17 cellular contexts compared by ENCODE assay signal in the genomic region with DNA sequence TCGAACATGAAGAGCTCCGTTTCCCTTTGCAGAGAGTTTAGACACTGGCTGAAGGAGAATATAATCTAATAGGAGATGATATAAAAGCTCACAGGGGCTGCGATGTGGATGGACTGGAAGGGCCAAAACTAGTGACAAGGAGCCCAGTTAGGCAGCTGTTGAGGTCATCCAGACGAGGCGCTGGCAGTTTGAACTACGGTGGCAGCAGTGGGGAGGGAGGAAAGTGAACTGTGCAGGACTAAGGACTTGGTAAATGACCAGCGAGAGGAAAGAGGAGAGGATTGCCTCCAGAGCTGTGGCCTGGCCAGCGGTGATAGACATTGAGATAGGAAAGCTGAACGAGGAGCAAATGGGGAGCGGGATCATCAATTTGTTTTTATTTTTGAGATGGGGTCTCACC. TPM values are rescaled to one million over a fixed set of nuclear protein-coding genes. Genes with fewer than 3 reads are reported as not detected.
DNase-seq lines count a peak whose midpoint lies in the region; ATAC-seq, FAIRE-seq and TF ChIP-seq lines count a peak whose summit lies in the region.
"Had no signal": no experiment of that assay in that cellular context is flagged by ENCODE, and none has a peak within 500 bp of the region (broad histone marks: within the 10 kb centered on the region; RNA-seq: fewer than 3 reads in every experiment).

No MANE protein-coding gene starts in this region.

- H3K27ac Mint-ChIP-seq in activated naive CD4-positive, alpha-beta T cell treated with anti-CD3 and anti-CD28 coated beads, Interleukin-2, amount 50 U/mL, for 24 hours, result peak overlapping the region; percentile 3

- H3K27ac ChIP-seq in Panc1 (ENCODE audit: low read length) (no peak overlapping the region), kidney (ENCODE audit: low read depth in 2 of 2, low read length in 2 of 2) (no peak overlapping the region), spleen (no peak overlapping the region)

- TF ChIP-seq POLR2A in spleen (IDR thresholded peaks at IDR 0.05), result no peak

- BruUV-seq in Panc1 (replicated peaks; lab: Mats Ljungman, UMichigan), result no TSS peak

- H3K27me3 ChIP-seq in Panc1 (ENCODE audit: control insufficient read depth, insufficient read depth, low read length) (no peaks in the 10 kb centered on the region), spleen (replicated peaks in 1 of 7) (no peaks in the 10 kb centered on the region)

- POLR2A ChIA-PET in Panc1 (lab: Charles Lee), result no interaction called here

- peak; percentile 34; the same call in 1 of the 2 replicates for ATAC-seq in Panc1

- no peak overlapping the region for H3K9ac ChIP-seq in kidney (ENCODE audit: low read length in 2 of 2)

- no peaks in the 10 kb centered on the region for H3K36me3 ChIP-seq in Panc1 (ENCODE audit: control insufficient read depth, insufficient read depth, low read length)
- no peaks in the 10 kb centered on the region for H3K36me3 ChIP-seq in kidney (ENCODE audit: control insufficient read depth in 1 of 2, insufficient read depth in 2 of 2, low read length in 2 of 2)
- H3K36me3 ChIP-seq in spleen, result peaks cover 0 to 37% (median 4%) of the 10 kb centered on the region in 6 donors

- no peak for TF ChIP-seq CTCF in Panc1 (IDR thresholded peaks at IDR 0.05)
- no peak for TF ChIP-seq CTCF in kidney (IDR thresholded peaks at IDR 0.05; ENCODE audit: borderline replicate concordance, extremely low read depth, insufficient read depth)
- TF ChIP-seq CTCF in spleen (IDR thresholded peaks at IDR 0.05 in 8 of 11, conservative IDR thresholded peaks at IDR 0.05 in 3 of 11), result no peak

- H3K4me1 Mint-ChIP-seq in activated naive CD4-positive, alpha-beta T cell treated with anti-CD3 and anti-CD28 coated beads, Interleukin-2, amount 50 U/mL, for 24 hours, result no peaks in the 10 kb centered on the region

- CTCF ChIA-PET in Panc1 (lab: Charles Lee), result no interaction called here

- H3K4me3 Mint-ChIP-seq in activated naive CD4-positive, alpha-beta T cell treated with anti-CD3 and anti-CD28 coated beads, Interleukin-2, amount 50 U/mL, for 24 hours, result no peak overlapping the region

- H3K4me1 ChIP-seq in Panc1 (ENCODE audit: control insufficient read depth, insufficient read depth, low read length), result no peaks in the 10 kb centered on the region; the same call in 1 of the 2 replicates
- peaks cover 0 to 3% of the 10 kb centered on the region in 2 donors for H3K4me1 ChIP-seq in kidney (ENCODE audit: control insufficient read depth in 1 of 2, insufficient read depth in 1 of 2, low read depth in 1 of 2, low read length in 2 of 2)
- peaks cover 0 to 7% (median 4%) of the 10 kb centered on the region in 6 donors for H3K4me1 ChIP-seq in spleen

- WGBS in spleen, 5 donors, result 82 to 92% (median 87%) methylated on average over 10 of the region's 10 CpGs

- no peaks in the 10 kb centered on the region for H3K9me3 ChIP-seq in Panc1 (ENCODE audit: control insufficient read depth, insufficient read depth, low read depth, low read length)
- H3K9me3 ChIP-seq in kidney (ENCODE audit: control insufficient read depth in 1 of 2, low read length in 2 of 2), result no peaks in the 10 kb centered on the region
- H3K9me3 ChIP-seq in spleen, result no peaks in the 10 kb centered on the region

- H3K36me3 Mint-ChIP-seq in activated naive CD4-positive, alpha-beta T cell treated with anti-CD3 and anti-CD28 coated beads, Interleukin-2, amount 50 U/mL, for 24 hours, result peaks cover 2% of the 10 kb centered on the region

- no peak for FAIRE-seq in kidney (lab: Jason Lieb, UNC)
- FAIRE-seq: A204.1, G401.6 had no signal

- intact Hi-C loops in Panc1 (cut with micrococcal nuclease; ENCODE audit: unreplicated experiment) (no loop called here), kidney (cut with DNase I) (no loop called here), spleen (cut with DNase I; ENCODE audit: low total_unique reads) (no loop called here)

- no peaks in the 10 kb centered on the region for H3K27me3 Mint-ChIP-seq in activated naive CD4-positive, alpha-beta T cell treated with anti-CD3 and anti-CD28 coated beads, Interleukin-2, amount 50 U/mL, for 24 hours

- no peak overlapping the region for H3K4me3 ChIP-seq in Panc1 (ENCODE audit: low read depth in 2 of 2, low read length in 2 of 2)
- no peak overlapping the region for H3K4me3 ChIP-seq in kidney (ENCODE audit: low read length in 2 of 2)
- no peak overlapping the region for H3K4me3 ChIP-seq in spleen

- no peaks in the 10 kb centered on the region for H3K9me3 Mint-ChIP-seq in activated naive CD4-positive, alpha-beta T cell treated with anti-CD3 and anti-CD28 coated beads, Interleukin-2, amount 50 U/mL, for 24 hours

- no peak for DNase-seq in activated naive CD4-positive, alpha-beta T cell (lab: John Stamatoyannopoulos, UW)
- no peak for DNase-seq in Panc1 (ENCODE audit: low read depth, low spot score)
- peak; percentile 15 for DNase-seq in kidney
- peak; percentile 27 for DNase-seq in spleen
- DNase-seq in NCI-H524 treated with DMSO at 0.1 percent for 48 hours (lab: John Stamatoyannopoulos, UW), result no peak
- DNase-seq in SHP77 (lab: John Stamatoyannopoulos, UW), result no peak
- no peak for DNase-seq in cerebellum (ENCODE audit: low spot score)
- DNase-seq: DMS79 treated with DMSO at 0.1 percent for 48 hours, HCEC 1CT, MV-4-11, NCI-H1417 treated with DMSO at 0.1 percent for 48 hours, NCI-H2029 treated with DMSO at 0.1 percent for 48 hours, NCI-H524, RPMI8226 had no signal

- in situ Hi-C loops in Panc1 (cut with HindIII; ENCODE audit: low pct_unique_long_range_greater_than_20kb, low sequenced_read_pairs), result no loop called here

RNA-seq across cellular contexts. Expression of gene YWHAE, which starts 14.6 kb away (rescaled TPM):
- total RNA-seq in Panc1 (2021; ENCODE audit: unreplicated experiment), result 537 TPM
- polyA plus RNA-seq in Panc1 (2012; ENCODE audit: insufficient read length), result 662 TPM
- total RNA-seq in kidney, result 495 TPM
- 591 TPM for polyA plus RNA-seq in kidney (ENCODE audit: insufficient read depth, low read depth, low replicate concordance)
- total RNA-seq in spleen, result 100 to 1,000 TPM; 234 to 645 (median 289) TPM
- 100 to 1,000 TPM; 104 to 199 (median 142) TPM for polyA plus RNA-seq in spleen
- total RNA-seq in cerebellum, result 379 TPM

RNA-seq across cellular contexts. Expression of gene CRK, which starts 41.4 kb away (rescaled TPM):
- 67.0 TPM for total RNA-seq in Panc1 (2021; ENCODE audit: unreplicated experiment)
- polyA plus RNA-seq in Panc1 (2012; ENCODE audit: insufficient read length), result 46.2 TPM
- 61.3 TPM for total RNA-seq in kidney
- 26.8 TPM for polyA plus RNA-seq in kidney (ENCODE audit: insufficient read depth, low read depth, low replicate concordance)
- total RNA-seq in spleen, result 10 to 100 TPM; 39.3 to 54.6 (median 48.2) TPM
- polyA plus RNA-seq in spleen, result 10 to 100 TPM; 11.7 to 20.7 (median 12.0) TPM
- total RNA-seq in cerebellum, result 76.1 TPM

Comparison
In these comparisons a context has a peak if more than half of its experiments do, and no peak if none do; other contexts are left out.
1. DNase-seq: peak in kidney (single experiment) and spleen (single experiment); none in activated naive CD4-positive, alpha-beta T cell (0 of 4), Panc1 (single experiment), NCI-H524 treated with DMSO at 0.1 percent for 48 hours (single experiment), SHP77 (0 of 2) and cerebellum (single experiment).